16 cellular contexts compared by ENCODE assay signal in genomic region chr9:38027714-38028113, GRCh38. TPM values are rescaled to one million over a fixed set of nuclear protein-coding genes. Genes with fewer than 3 reads are reported as not detected.
DNase-seq lines count a peak whose midpoint lies in the region; ATAC-seq and TF ChIP-seq lines count a peak whose summit lies in the region.
"Had no signal": no experiment of that assay in that cellular context is flagged by ENCODE, and none has a peak within 500 bp of the region (broad histone marks: within the 10 kb centered on the region; RNA-seq: fewer than 3 reads in every experiment).

No MANE protein-coding gene starts in this region.

- no peaks in the 10 kb centered on the region for H3K27me3 ChIP-seq in gastroesophageal sphincter
- no peaks in the 10 kb centered on the region for H3K27me3 ChIP-seq in thyroid gland
- H3K27me3 ChIP-seq: heart right ventricle had no signal

- no peak overlapping the region for H3K4me3 ChIP-seq in gastroesophageal sphincter
- H3K4me3 ChIP-seq in thyroid gland (replicated peaks in 1 of 3) = no peak overlapping the region
- H3K4me3 ChIP-seq: heart right ventricle, K562, prostate gland had no signal

- POLR2A ChIA-PET in RWPE1 (lab: Yijun Ruan, JAX; ENCODE audit: low non-redundant PET) = no interaction called here

- H3K4me1 ChIP-seq in gastroesophageal sphincter (peaks cover 2 to 82% (median 54%) of the 10 kb centered on the region in 3 donors), thyroid gland (peaks cover 51 to 64% of the 10 kb centered on the region in 2 donors)

- H3K36me3 ChIP-seq in gastroesophageal sphincter (no peaks in the 10 kb centered on the region), thyroid gland (no peaks in the 10 kb centered on the region)
- H3K36me3 ChIP-seq: heart right ventricle, prostate gland had no signal

- TF ChIP-seq POLR2A in gastroesophageal sphincter (IDR thresholded peaks at IDR 0.05) (no peak), thyroid gland (IDR thresholded peaks at IDR 0.05) (no peak)

- WGBS in gastroesophageal sphincter (ENCODE audit: low coverage in 1 of 2), 2 donors = 78 to 87% methylated on average over 3 of the region's 6 CpGs
- WGBS in thyroid gland, 2 donors = 86 to 91% methylated on average over 5 to 6 of the region's 6 CpGs

- TF ChIP-seq CTCF in RWPE1 (conservative IDR thresholded peaks at IDR 0.05; ENCODE audit: low read depth) (no peak), gastroesophageal sphincter (IDR thresholded peaks at IDR 0.05) (no peak), thyroid gland (IDR thresholded peaks at IDR 0.05) (no peak)

- no peak for TF ChIP-seq EP300 in gastroesophageal sphincter (IDR thresholded peaks at IDR 0.05)

- H3K27ac ChIP-seq in RWPE1 = peak overlapping the region; percentile 98
- peak overlapping the region in 3 of 4 donors; percentile 77 to 93 (median 82) for H3K27ac ChIP-seq in gastroesophageal sphincter
- H3K27ac ChIP-seq in thyroid gland = peak overlapping the region in 2 of 3 donors; percentile 10 to 73

- CTCF ChIA-PET in RWPE1 (lab: Yijun Ruan, JAX) = interaction anchor here (0.6 kb wide), 1 partner anchor 111 kb away, joined by 3 read pairs; no protein-coding TSS in a partner anchor

- H3K9me3 ChIP-seq in gastroesophageal sphincter = no peaks in the 10 kb centered on the region
- H3K9me3 ChIP-seq in thyroid gland = no peaks in the 10 kb centered on the region
- H3K9me3 ChIP-seq: heart right ventricle, prostate gland had no signal

- DNase-seq in NCI-H1092 treated with DMSO at 0.1 percent for 48 hours (lab: John Stamatoyannopoulos, UW) (peak; percentile 78), RWPE1 (ENCODE audit: low spot score) (no peak), thyroid gland (no peak), HPDE6-E6E7 (ENCODE audit: extremely low spot score) (no peak)
- no peak for DNase-seq in activated CD8-positive, alpha-beta memory T cell treated with anti-CD3 and anti-CD28 coated beads, Interleukin-2, amount 50 U/mL, for 4 hours
- DNase-seq: activated CD4-positive, CD25-positive, alpha-beta regulatory T cell; activated naive CD4-positive, alpha-beta T cell treated with anti-CD3 and anti-CD28 coated beads, Interleukin-2, amount 50 U/mL, for 16 hours; CD4-positive, alpha-beta memory T cell; central memory CD4-positive, alpha-beta T cell; heart right ventricle; NCI-H2029; SW 1271 had no signal

- intact Hi-C loops in thyroid gland (cut with DNase I) = no loop called here

- ATAC-seq in gastroesophageal sphincter (no peak), GM18907 (IDR thresholded peaks at IDR 0.05; ENCODE audit: unreplicated experiment) (no peak)
- ATAC-seq: heart right ventricle, K562 had no signal

RNA-seq across cellular contexts. Expression of gene SHB, which starts 41.3 kb away (rescaled TPM):
- total RNA-seq in gastroesophageal sphincter (10 to 100 TPM in 3 of 4 donors, 1 to 10 TPM in 1; 9.7 to 17.5 (median 14.2) TPM), thyroid gland (10 to 100 TPM; 18.4 to 27.5 (median 22.0) TPM)

Comparison
In these comparisons a context has a peak if more than half of its experiments do, and no peak if none do; other contexts are left out.
1. H3K27ac ChIP-seq: peak in every context shown above with its lines; median percentile 98 in RWPE1; 82 in gastroesophageal sphincter; 42 in thyroid gland.